9 cellular contexts compared by ENCODE assay signal in the genomic region with DNA sequence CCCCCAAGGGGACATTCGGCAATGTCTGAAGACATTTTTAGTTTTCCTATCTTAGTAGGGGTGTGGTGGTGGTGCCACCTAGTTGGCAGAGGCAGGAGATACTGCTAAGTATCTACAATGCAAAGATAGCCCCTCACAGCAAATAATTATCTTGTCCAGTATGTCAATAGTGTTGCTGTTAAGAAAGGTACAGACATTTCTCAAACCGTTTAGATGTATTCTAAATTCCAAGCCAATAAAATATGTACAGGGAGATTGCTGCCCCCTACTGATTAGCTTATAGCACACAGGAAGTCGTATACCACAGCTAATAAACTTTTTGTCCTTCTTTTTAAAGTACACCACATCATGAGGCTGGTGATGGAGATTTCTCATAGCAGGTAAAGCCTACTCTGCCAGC.
A peak's percentile ranks its signal among the peaks of the same experiment; 100 is the strongest.
DNase-seq lines count a peak whose midpoint lies in the region; ATAC-seq and TF ChIP-seq lines count a peak whose summit lies in the region.
"Had no signal": no experiment of that assay in that cellular context is flagged by ENCODE, and none has a peak within 500 bp of the region (broad histone marks: within the 10 kb centered on the region; RNA-seq: fewer than 3 reads in every experiment).

No MANE protein-coding gene starts in this region.

- no TSS peak for BruUV-seq in Panc1 (replicated peaks; lab: Mats Ljungman, UMichigan)

- H3K4me3 ChIP-seq in left ventricle myocardium inferior (no peak overlapping the region), Panc1 (ENCODE audit: low read depth in 2 of 2, low read length in 2 of 2) (no peak overlapping the region)
- H3K4me3 ChIP-seq: skin epidermis had no signal

- H3K36me3 ChIP-seq in left ventricle myocardium inferior (no peaks in the 10 kb centered on the region), Panc1 (ENCODE audit: control insufficient read depth, insufficient read depth, low read length) (no peaks in the 10 kb centered on the region)

- peak; percentile 18 for TF ChIP-seq CTCF in left ventricle myocardium inferior (IDR thresholded peaks at IDR 0.05; ENCODE audit: borderline replicate concordance)
- TF ChIP-seq CTCF in Panc1 (IDR thresholded peaks at IDR 0.05): peak; percentile 10; the same call in 1 of the 2 replicates

- H3K27ac ChIP-seq in left ventricle myocardium inferior (replicated peaks) (no peak overlapping the region), Panc1 (ENCODE audit: low read length) (no peak overlapping the region)
- H3K27ac ChIP-seq: skin epidermis had no signal

- DNase-seq in left ventricle myocardium inferior (no peak), left ventricle myocardium superior (no peak), Panc1 (ENCODE audit: low read depth, low spot score) (peak; percentile 0), medulla oblongata (ENCODE audit: extremely low spot score) (peak; percentile 24), superior temporal gyrus (ENCODE audit: extremely low spot score) (no peak), left cardiac atrium (no peak)
- no peak for DNase-seq in activated CD8-positive, alpha-beta memory T cell treated with anti-CD3 and anti-CD28 coated beads for 24 hours

- intact Hi-C loops in left ventricle myocardium inferior (cut with micrococcal nuclease): no loop called here
- intact Hi-C loops in left ventricle myocardium superior (cut with micrococcal nuclease): no loop called here
- intact Hi-C loops in Panc1 (cut with micrococcal nuclease; ENCODE audit: unreplicated experiment): no loop called here
- intact Hi-C loops in left cardiac atrium (cut with DNase I): no loop called here

- CTCF ChIA-PET in Panc1 (lab: Charles Lee): no interaction called here

- H3K9me3 ChIP-seq in left ventricle myocardium inferior (replicated peaks): no peaks in the 10 kb centered on the region
- H3K9me3 ChIP-seq in Panc1 (ENCODE audit: control insufficient read depth, insufficient read depth, low read depth, low read length): no peaks in the 10 kb centered on the region

- POLR2A ChIA-PET in Panc1 (lab: Charles Lee): no interaction called here

- no peaks in the 10 kb centered on the region for H3K4me1 ChIP-seq in left ventricle myocardium inferior
- H3K4me1 ChIP-seq in Panc1 (ENCODE audit: control insufficient read depth, insufficient read depth, low read length): no peaks in the 10 kb centered on the region

- H3K27me3 ChIP-seq in left ventricle myocardium inferior (ENCODE audit: low read depth) (no peaks in the 10 kb centered on the region), Panc1 (ENCODE audit: control insufficient read depth, insufficient read depth, low read length) (no peaks in the 10 kb centered on the region)

- in situ Hi-C loops in Panc1 (cut with HindIII; ENCODE audit: low pct_unique_long_range_greater_than_20kb, low sequenced_read_pairs): no loop called here

- ATAC-seq in left ventricle myocardium superior (no peak), HG03045 (IDR thresholded peaks at IDR 0.05; ENCODE audit: unreplicated experiment) (peak; percentile 64), Panc1 (no peak), left cardiac atrium (no peak)

Comparison
In these comparisons a context has a peak if more than half of its experiments do, and no peak if none do; other contexts are left out.
1. DNase-seq: peak in Panc1 (single experiment) and medulla oblongata (single experiment); none in left ventricle myocardium inferior (single experiment), left ventricle myocardium superior (single experiment), superior temporal gyrus (single experiment), left cardiac atrium (single experiment) and activated CD8-positive, alpha-beta memory T cell treated with anti-CD3 and anti-CD28 coated beads for 24 hours (single experiment).